8 cellular contexts compared by ENCODE assay signal in genomic region chr12:132144115-132145071, GRCh38. TPM values are rescaled to one million over a fixed set of nuclear protein-coding genes. Genes with fewer than 3 reads are reported as not detected.
A peak's percentile ranks its signal among the peaks of the same experiment; 100 is the strongest.
DNase-seq lines count a peak whose midpoint lies in the region; ATAC-seq and TF ChIP-seq lines count a peak whose summit lies in the region.

Gene DDX51 (minus strand): TSS chr12:132144319. CDS start chr12:132144296, 23 bp downstream.
Gene NOC4L (plus strand): TSS chr12:132144457. CDS start chr12:132144489, 32 bp downstream.

- H3K27me3 ChIP-seq in ovary (no peaks in the 10 kb centered on the region), thyroid gland (no peaks in the 10 kb centered on the region)

- TF ChIP-seq CTCF in ovary (IDR thresholded peaks at IDR 0.05) (peak in 2 of 3 donors; percentile 33 to 56), thyroid gland (IDR thresholded peaks at IDR 0.05) (peak in 2 of 6 experiments; percentile 13 to 45)

- peak; percentile 75 for ATAC-seq in HG02610 (IDR thresholded peaks at IDR 0.05; ENCODE audit: unreplicated experiment)
- ATAC-seq in Right ventricle myocardium inferior: peak; percentile 95

- H3K36me3 Mint-ChIP-seq in activated naive CD8-positive, alpha-beta T cell: peaks cover 4% of the 10 kb centered on the region

- peaks cover 25% of the 10 kb centered on the region for H3K4me1 ChIP-seq in ovary (ENCODE audit: insufficient read depth)
- H3K4me1 ChIP-seq in thyroid gland: peaks cover 18 to 21% of the 10 kb centered on the region in 2 donors

- DNase-seq in NCI-H1092 treated with DMSO at 0.1 percent for 48 hours (lab: John Stamatoyannopoulos, UW): peak; percentile 86
- DNase-seq in SKM-1 treated with dmso at 0.1 percent for 144 hours (lab: John Stamatoyannopoulos, UW; ENCODE audit: unreplicated experiment): peak; percentile 55
- peak; percentile 97 for DNase-seq in Right ventricle myocardium inferior (ENCODE audit: missing footprints)
- DNase-seq in ovary: peak; percentile 91 to 98 (median 95)
- DNase-seq in thyroid gland: peak; percentile 92 to 94

- peaks cover 25% of the 10 kb centered on the region for H3K4me1 Mint-ChIP-seq in activated naive CD8-positive, alpha-beta T cell (ENCODE audit: low read depth)

- no peaks in the 10 kb centered on the region for H3K9me3 ChIP-seq in ovary
- H3K9me3 ChIP-seq in thyroid gland: no peaks in the 10 kb centered on the region

- no peaks in the 10 kb centered on the region for H3K36me3 ChIP-seq in ovary
- H3K36me3 ChIP-seq in thyroid gland: peaks cover 24 to 27% of the 10 kb centered on the region in 2 donors

- peak within 1 kb of the TSS; percentile 70 to 78 for H3K27ac ChIP-seq in ovary
- H3K27ac ChIP-seq in thyroid gland: peak within 1 kb of the TSS; percentile 74 to 83 (median 80)

- no peaks in the 10 kb centered on the region for H3K9me3 Mint-ChIP-seq in activated naive CD8-positive, alpha-beta T cell (ENCODE audit: low read depth)

- no peak for TF ChIP-seq EP300 in ovary (IDR thresholded peaks at IDR 0.05)

- H3K4me3 Mint-ChIP-seq in activated naive CD8-positive, alpha-beta T cell: peak within 1 kb of the TSS; percentile 96

- H3K4me3 ChIP-seq in ovary: peak within 1 kb of the TSS; percentile 99
- peak within 1 kb of the TSS; percentile 45 to 94 (median 92) for H3K4me3 ChIP-seq in thyroid gland (replicated peaks in 1 of 3)

- H3K27me3 Mint-ChIP-seq in activated naive CD8-positive, alpha-beta T cell: no peaks in the 10 kb centered on the region

- WGBS in ovary, 3 donors: 0 to 1% (median 1%) methylated on average over 73 to 113 of the region's 113 CpGs
- 2 to 3% methylated on average over 26 to 28 of the region's 113 CpGs for WGBS in thyroid gland, 2 donors

- TF ChIP-seq POLR2A in GM10847 (IDR thresholded peaks at IDR 0.05; ENCODE audit: extremely low read depth, insufficient read length) (peak; percentile 77), ovary (IDR thresholded peaks at IDR 0.05) (peak; percentile 54), thyroid gland (IDR thresholded peaks at IDR 0.05) (peak in 1 of 2 donors; percentile 68)

- intact Hi-C loops in Right ventricle myocardium inferior (cut with DNase I) (no loop called here), ovary (cut with DNase I) (loop anchor here in 1 of 4 donors (5.0 kb wide), 1 partner anchor 348 kb away; the partner anchor contains the start of gene FBRSL1), thyroid gland (cut with DNase I) (loop anchor here (10.0 kb wide), 2 partner anchors 60 to 350 kb away; partner anchors contain the start of gene FBRSL1)

- H3K27ac Mint-ChIP-seq in activated naive CD8-positive, alpha-beta T cell: peak within 1 kb of the TSS; percentile 91

RNA-seq across cellular contexts. Expression of gene DDX51, which starts in this region (rescaled TPM):
- total RNA-seq in Right ventricle myocardium inferior: 10.4 TPM
- total RNA-seq in ovary: 10 to 100 TPM; 18.0 to 26.2 (median 21.8) TPM
- 10 to 100 TPM in 1 of 2 donors, 1 to 10 TPM in 1; 10.0 to 21.9 TPM for polyA plus RNA-seq in ovary
- 10 to 100 TPM; 11.2 to 23.1 (median 13.7) TPM for total RNA-seq in thyroid gland

RNA-seq across cellular contexts. Expression of gene NOC4L, which starts in this region (rescaled TPM):
- total RNA-seq in Right ventricle myocardium inferior (9.2 TPM), ovary (10 to 100 TPM in 6 of 7 donors, 1 to 10 TPM in 1; 8.6 to 23.4 (median 18.5) TPM), thyroid gland (10 to 100 TPM in 2 of 4 donors, 1 to 10 TPM in 2; 9.3 to 22.4 (median 10.1) TPM)
- 10 to 100 TPM in 1 of 2 donors, 1 to 10 TPM in 1; 1.2 to 24.6 TPM for polyA plus RNA-seq in ovary

Comparison
In these comparisons a context has a peak if more than half of its experiments do, and no peak if none do; other contexts are left out.
1. Peak in every context shown above with its lines: DNase-seq, ATAC-seq, H3K4me3 ChIP-seq and H3K27ac ChIP-seq.